ENCODE assay signal across 11 cellular contexts in genomic region chr1:209490013-209490412, GRCh38.
A peak's percentile ranks its signal among the peaks of the same experiment; 100 is the strongest.
DNase-seq lines count a peak whose midpoint lies in the region; ATAC-seq and TF ChIP-seq lines count a peak whose summit lies in the region.
"Had no signal": no experiment of that assay in that cellular context is flagged by ENCODE, and none has a peak within 500 bp of the region (broad histone marks: within the 10 kb centered on the region; RNA-seq: fewer than 3 reads in every experiment).

No MANE protein-coding gene starts in this region.

- H3K27ac ChIP-seq in AG04450 (ENCODE audit: low read depth, low read length) (no peak overlapping the region), VCaP (no peak overlapping the region), coronary artery (no peak overlapping the region)
- H3K27ac ChIP-seq: right atrium auricular region had no signal

- DNase-seq in AG04450 (ENCODE audit: low read depth, low spot score) (no peak), HPDE6-E6E7 (ENCODE audit: extremely low spot score) (peak; percentile 36), iPS-NIHi7 (ENCODE audit: extremely low spot score) (peak; percentile 32), NCI-H2081 (lab: John Stamatoyannopoulos, UW) (no peak), left colon (no peak), HK-2 (ENCODE audit: unreplicated experiment) (no peak), coronary artery (ENCODE audit: low spot score) (no peak)
- DNase-seq: activated CD8-positive, alpha-beta memory T cell treated with anti-CD3 and anti-CD28 coated beads, Interleukin-2, amount 50 U/mL, for 48 hours had no signal

- no peak overlapping the region for H3K4me3 ChIP-seq in AG04450 (ENCODE audit: low read depth, low read length)
- H3K4me3 ChIP-seq in coronary artery: no peak overlapping the region
- H3K4me3 ChIP-seq: right atrium auricular region had no signal

- POLR2A ChIA-PET in AG04450 (lab: Yijun Ruan, JAX): no interaction called here

- intact Hi-C loops in left colon (cut with DNase I, micrococcal nuclease): no loop called here

- CTCF ChIA-PET in AG04450 (lab: Charles Lee): interaction anchor here (0.7 to 1.7 kb wide), 7 partner anchors 24 to 288 kb away, joined by 3 to 13 read pairs (median 3); no protein-coding TSS in a partner anchor

- no peaks in the 10 kb centered on the region for H3K9me3 ChIP-seq in AG04450 (ENCODE audit: control insufficient read depth, insufficient read depth, low read length)
- H3K9me3 ChIP-seq: right atrium auricular region had no signal

- no peak for ATAC-seq in left colon
- ATAC-seq: stimulated activated memory B cell treated with anti-CD40 and anti-IgM and Interleukin-4, amounts not matched to agents 10 μg/mL and 1 μg/mL and 100 μg/mL, for 72 hours had no signal

- peaks cover 2% of the 10 kb centered on the region for H3K27me3 ChIP-seq in AG04450 (ENCODE audit: control insufficient read depth, insufficient read depth, low read length)
- H3K27me3 ChIP-seq: right atrium auricular region had no signal

- peak; percentile 52 for TF ChIP-seq CTCF in AG04450 (IDR thresholded peaks at IDR 0.05; ENCODE audit: low read depth, low read length)
- TF ChIP-seq CTCF in VCaP (conservative IDR thresholded peaks at IDR 0.05): peak; percentile 76
- TF ChIP-seq CTCF in coronary artery (IDR thresholded peaks at IDR 0.05): no peak

Comparison
In these comparisons a context has a peak if more than half of its experiments do, and no peak if none do; other contexts are left out.
1. DNase-seq: peak in HPDE6-E6E7 (single experiment) and iPS-NIHi7 (single experiment); none in AG04450 (single experiment), NCI-H2081 (0 of 2), left colon (0 of 2), HK-2 (single experiment) and coronary artery (single experiment).